18 cellular contexts compared by ENCODE assay signal in the genomic region with DNA sequence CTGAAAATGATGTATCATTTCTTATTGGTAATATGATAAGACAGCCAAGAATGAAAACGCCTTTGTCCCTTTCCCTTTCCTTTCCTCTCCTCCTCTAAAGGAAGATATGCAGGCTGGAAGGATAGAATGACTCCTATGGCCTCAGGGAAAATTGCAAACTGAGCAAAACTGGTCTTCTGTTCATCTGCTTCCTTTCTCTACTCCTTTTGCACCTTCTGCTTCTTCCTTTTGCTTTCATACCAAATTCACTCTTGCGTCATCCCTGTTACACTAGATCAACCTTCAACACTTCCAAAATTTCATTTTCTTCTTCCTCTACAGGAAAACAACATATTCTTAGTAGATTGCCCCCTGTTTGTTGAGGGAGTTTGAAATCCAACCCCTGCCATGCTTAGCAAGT.
A peak's percentile ranks its signal among the peaks of the same experiment; 100 is the strongest.
DNase-seq lines count a peak whose midpoint lies in the region; ATAC-seq, FAIRE-seq and TF ChIP-seq lines count a peak whose summit lies in the region.
"Had no signal": no experiment of that assay in that cellular context is flagged by ENCODE, and none has a peak within 500 bp of the region (broad histone marks: within the 10 kb centered on the region; RNA-seq: fewer than 3 reads in every experiment).

No MANE protein-coding gene starts in this region.

- TF ChIP-seq CTCF in A549 (IDR thresholded peaks at IDR 0.05) (no peak), epithelial cell of esophagus (IDR thresholded peaks at IDR 0.05; ENCODE audit: insufficient read depth, low read depth, low read length, missing control alignments) (no peak)

- POLR2A ChIA-PET in A549 (lab: Yijun Ruan, JAX): no interaction called here

- in situ Hi-C loops in KBM-7 (cut with MboI; ENCODE audit: low pct_unique_long_range_greater_than_20kb, low sequenced_read_pairs): no loop called here

- no peak for FAIRE-seq in A549 (lab: Jason Lieb, UNC)

- TF ChIP-seq EP300 in A549 (IDR thresholded peaks at IDR 0.05): no peak

- intact Hi-C loops in left ventricle myocardium superior (cut with micrococcal nuclease): no loop called here

- 60% methylated on average over 2 of the region's 2 CpGs for WGBS in A549 (ENCODE audit: missing lambda C conversion rate)

- H3K4me2 ChIP-seq in A549: no peak overlapping the region
- H3K4me2 ChIP-seq: BLaER1 treated with 17β-estradiol and CSF1 and Interleukin-3, amounts not matched to agents 10 nM and 100 nM; KMS-11 had no signal

- ATAC-seq in A549 (no peak), HG03442 (IDR thresholded peaks at IDR 0.05; ENCODE audit: unreplicated experiment) (no peak), GM18907 (IDR thresholded peaks at IDR 0.05; ENCODE audit: unreplicated experiment) (no peak), left ventricle myocardium superior (no peak)

- no peaks in the 10 kb centered on the region for H3K9me3 ChIP-seq in A549
- H3K9me3 ChIP-seq: BLaER1 treated with 17β-estradiol and CSF1 and Interleukin-3, amounts not matched to agents 10 nM and 100 nM had no signal

- CTCF ChIA-PET in A549 (lab: Yijun Ruan, JAX): no interaction called here

- H3K27ac ChIP-seq in A549: no peak overlapping the region
- H3K27ac ChIP-seq: BLaER1 treated with 17β-estradiol and CSF1 and Interleukin-3, amounts not matched to agents 10 nM and 100 nM; KMS-11 had no signal

- no peak overlapping the region for H3K4me3 ChIP-seq in A549
- no peak overlapping the region for H3K4me3 ChIP-seq in epithelial cell of esophagus (ENCODE audit: low read length)
- H3K4me3 ChIP-seq: BLaER1 treated with 17β-estradiol and CSF1 and Interleukin-3, amounts not matched to agents 10 nM and 100 nM had no signal

- H3K4me1 ChIP-seq in A549: no peaks in the 10 kb centered on the region; the same call in 2 of the 3 replicates
- H3K4me1 ChIP-seq: BLaER1 treated with 17β-estradiol and CSF1 and Interleukin-3, amounts not matched to agents 10 nM and 100 nM had no signal

- DNase-seq in A549 (ENCODE audit: low read depth in 1 of 2, low spot score in 1 of 2) (no peak), ELR (ENCODE audit: low read depth) (peak; percentile 40), NCI-H69 (lab: John Stamatoyannopoulos, UW) (peak; percentile 81), epithelial cell of esophagus (ENCODE audit: low read depth) (peak; percentile 31), left ventricle myocardium superior (no peak), KBM-7 (no peak)
- DNase-seq: CD8-positive, alpha-beta memory T cell; GDM1; NCI-H1092; NCI-H1436 treated with DMSO at 0.1 percent for 48 hours; NCI-H2029; NCI-H446 treated with DMSO at 0.1 percent for 48 hours; RPMI8226; SHP77 treated with DMSO at 0.1 percent for 48 hours had no signal

- no peak for TF ChIP-seq POLR2A in A549 (IDR thresholded peaks at IDR 0.05; ENCODE audit: low read length)

- no peak for TF ChIP-seq RAD21 in A549 (conservative IDR thresholded peaks at IDR 0.05 in 1 of 2, IDR thresholded peaks at IDR 0.05 in 1 of 2)

TF ChIP-seq in A549, 52 proteins besides CTCF, POLR2A, EP300 and RAD21:
- peak; percentile 6 for TF ChIP-seq MAFK (IDR thresholded peaks at IDR 0.05; ENCODE audit: partially characterized antibody)
- TF ChIP-seq JUN (IDR thresholded peaks at IDR 0.05): no peak
- no peak for TF ChIP-seq FOSB (CRISPR knock-in tag; IDR thresholded peaks at IDR 0.05)
- TF ChIP-seq, protein P1, sequence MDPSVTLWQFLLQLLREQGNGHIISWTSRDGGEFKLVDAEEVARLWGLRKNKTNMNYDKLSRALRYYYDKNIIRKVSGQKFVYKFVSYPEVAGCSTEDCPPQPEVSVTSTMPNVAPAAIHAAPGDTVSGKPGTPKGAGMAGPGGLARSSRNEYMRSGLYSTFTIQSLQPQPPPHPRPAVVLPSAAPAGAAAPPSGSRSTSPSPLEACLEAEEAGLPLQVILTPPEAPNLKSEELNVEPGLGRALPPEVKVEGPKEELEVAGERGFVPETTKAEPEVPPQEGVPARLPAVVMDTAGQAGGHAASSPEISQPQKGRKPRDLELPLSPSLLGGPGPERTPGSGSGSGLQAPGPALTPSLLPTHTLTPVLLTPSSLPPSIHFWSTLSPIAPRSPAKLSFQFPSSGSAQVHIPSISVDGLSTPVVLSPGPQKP (IDR thresholded peaks at IDR 0.05; ENCODE audit: low read depth, low read length): no peak
- no peak for TF ChIP-seq RCOR1 (IDR thresholded peaks at IDR 0.05; ENCODE audit: low read depth, low read length)

Comparison
In these comparisons a context has a peak if more than half of its experiments do, and no peak if none do; other contexts are left out.
1. DNase-seq: peak in ELR (single experiment), NCI-H69 (single experiment) and epithelial cell of esophagus (single experiment); none in A549 (0 of 2), left ventricle myocardium superior (single experiment) and KBM-7 (single experiment).